Comparison of ENCODE assay signal across 12 cellular contexts in genomic region chr2:181944164-181944913, GRCh38.
"Had no signal": no experiment of that assay in that cellular context is flagged by ENCODE, and none has a peak within 500 bp of the region (broad histone marks: within the 10 kb centered on the region; RNA-seq: fewer than 3 reads in every experiment).

No MANE protein-coding gene starts in this region.

- H3K27ac ChIP-seq: colonic mucosa, esophagus squamous epithelium, SK-N-MC had no signal

- H3K36me3 ChIP-seq: colonic mucosa, esophagus squamous epithelium, thyroid gland had no signal

- H3K27me3 ChIP-seq: colonic mucosa, esophagus squamous epithelium, thyroid gland had no signal

- DNase-seq: activated CD4-positive, alpha-beta T cell treated with anti-CD3 and anti-CD28 coated beads, Interleukin-2, amount 50 U/mL, for 1 hour; activated naive CD4-positive, alpha-beta T cell treated with anti-CD3 and anti-CD28 coated beads, Interleukin-2, amount 10 ng/mL, durations not matched to agents 7 days and 5 days; activated T-cell treated with anti-CD3 and anti-CD28 coated beads for 4 hours; colonic mucosa; esophagus squamous epithelium; glutamatergic neuron; kidney glomerular epithelial cell; mammary epithelial cell; T-cell; T-helper 9 cell; thyroid gland had no signal

- H3K4me1 ChIP-seq: colonic mucosa, esophagus squamous epithelium had no signal

- H3K9me3 ChIP-seq: colonic mucosa, esophagus squamous epithelium, thyroid gland had no signal

- H3K4me3 ChIP-seq: colonic mucosa, esophagus squamous epithelium, SK-N-MC, thyroid gland had no signal
